Comparison of ENCODE assay signal across 8 cellular contexts in genomic region chr2:224952942-224953657, GRCh38.
DNase-seq lines count a peak whose midpoint lies in the region; ATAC-seq and TF ChIP-seq lines count a peak whose summit lies in the region.

No MANE protein-coding gene starts in this region.

- H3K9me3 ChIP-seq in right cardiac atrium (ENCODE audit: control insufficient read depth, low read length) = no peaks in the 10 kb centered on the region
- H3K9me3 ChIP-seq in ovary = no peaks in the 10 kb centered on the region

- H3K4me3 ChIP-seq in right cardiac atrium (ENCODE audit: low read length) = no peak overlapping the region
- H3K4me3 ChIP-seq in ovary = no peak overlapping the region

- TF ChIP-seq POLR2A in ovary (IDR thresholded peaks at IDR 0.05) = no peak

- H3K27ac ChIP-seq in right cardiac atrium (ENCODE audit: low read length) = no peak overlapping the region
- no peak overlapping the region for H3K27ac ChIP-seq in ovary

- intact Hi-C loops in right cardiac atrium (cut with DNase I) = no loop called here
- intact Hi-C loops in ovary (cut with DNase I) = no loop called here

- no peak for TF ChIP-seq EP300 in ovary (IDR thresholded peaks at IDR 0.05)

- H3K27me3 ChIP-seq in right cardiac atrium (ENCODE audit: control insufficient read depth, insufficient read depth) (no peaks in the 10 kb centered on the region), ovary (no peaks in the 10 kb centered on the region)

- DNase-seq in activated CD8-positive, alpha-beta memory T cell treated with anti-CD3 and anti-CD28 coated beads, Interleukin-2, amount 50 U/mL, for 4 hours = peak; percentile 41
- DNase-seq in activated CD8-positive, alpha-beta memory T cell treated with anti-CD3 and anti-CD28 coated beads, Interleukin-2, amount 50 U/mL, for 48 hours = no peak
- DNase-seq in NOMO-1 treated with DMSO at 0.1 percent for 48 hours (lab: John Stamatoyannopoulos, UW; ENCODE audit: unreplicated experiment) = peak; percentile 94
- DNase-seq in right cardiac atrium = no peak
- DNase-seq in NCI-H128 (lab: John Stamatoyannopoulos, UW; ENCODE audit: unreplicated experiment) = no peak
- DNase-seq in ovary = no peak
- DNase-seq in iPS-NIHi7 (ENCODE audit: extremely low spot score) = no peak

- WGBS in right cardiac atrium = 79% methylated on average over 6 of the region's 6 CpGs
- WGBS in ovary, 3 donors = 76 to 87% (median 77%) methylated on average over 6 of the region's 6 CpGs

- no peak for TF ChIP-seq CTCF in ovary (IDR thresholded peaks at IDR 0.05)

- peak; percentile 63 for ATAC-seq in HG02798 (IDR thresholded peaks at IDR 0.05; ENCODE audit: poor library complexity, unreplicated experiment)
- ATAC-seq in right cardiac atrium = peak; percentile 55 to 76

- H3K4me1 ChIP-seq in right cardiac atrium (ENCODE audit: control insufficient read depth, insufficient read depth, low read length) = no peaks in the 10 kb centered on the region
- H3K4me1 ChIP-seq in ovary (ENCODE audit: insufficient read depth) = no peaks in the 10 kb centered on the region

- no peaks in the 10 kb centered on the region for H3K36me3 ChIP-seq in ovary

Comparison
In these comparisons a context has a peak if more than half of its experiments do, and no peak if none do; other contexts are left out.
1. DNase-seq: peak in activated CD8-positive, alpha-beta memory T cell treated with anti-CD3 and anti-CD28 coated beads, Interleukin-2, amount 50 U/mL, for 4 hours (single experiment) and NOMO-1 treated with DMSO at 0.1 percent for 48 hours (single experiment); none in activated CD8-positive, alpha-beta memory T cell treated with anti-CD3 and anti-CD28 coated beads, Interleukin-2, amount 50 U/mL, for 48 hours (single experiment), right cardiac atrium (0 of 3), NCI-H128 (single experiment), ovary (0 of 5) and iPS-NIHi7 (single experiment).